Comparison of ENCODE assay signal across 3 cellular contexts in the genomic region with DNA sequence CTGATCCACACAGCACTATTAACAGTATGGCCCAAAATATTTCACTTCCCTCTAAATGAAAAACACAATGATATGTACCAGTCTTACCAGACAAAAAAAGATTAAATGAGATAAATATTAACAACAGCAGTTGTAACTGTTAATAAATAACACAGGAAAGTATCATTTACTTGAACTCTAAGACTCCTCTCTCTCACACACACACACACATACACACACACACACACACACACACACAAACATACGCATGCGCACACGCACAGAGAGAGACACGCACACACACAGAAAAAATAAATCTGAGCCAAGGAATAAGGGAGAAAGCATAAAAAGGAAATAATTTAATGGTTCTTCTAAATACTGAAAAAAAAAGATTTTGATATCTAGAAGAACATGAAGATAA.
TF ChIP-seq lines count a peak whose summit lies in the region.

No MANE protein-coding gene starts in this region.

TF ChIP-seq in IMR-90, 13 proteins besides CTCF, POLR2A, EP300 and RAD21:
- TF ChIP-seq RCOR1 (IDR thresholded peaks at IDR 0.05; ENCODE audit: insufficient replicate concordance, low read length) = no peak
- no peak for TF ChIP-seq FOS (IDR thresholded peaks at IDR 0.05; ENCODE audit: low read depth, low read length)
- TF ChIP-seq BHLHE40 (IDR thresholded peaks at IDR 0.05; ENCODE audit: low read depth, low read length) = no peak
- TF ChIP-seq CHD1 (IDR thresholded peaks at IDR 0.05; ENCODE audit: low read depth, low read length) = no peak
- TF ChIP-seq, protein P1, sequence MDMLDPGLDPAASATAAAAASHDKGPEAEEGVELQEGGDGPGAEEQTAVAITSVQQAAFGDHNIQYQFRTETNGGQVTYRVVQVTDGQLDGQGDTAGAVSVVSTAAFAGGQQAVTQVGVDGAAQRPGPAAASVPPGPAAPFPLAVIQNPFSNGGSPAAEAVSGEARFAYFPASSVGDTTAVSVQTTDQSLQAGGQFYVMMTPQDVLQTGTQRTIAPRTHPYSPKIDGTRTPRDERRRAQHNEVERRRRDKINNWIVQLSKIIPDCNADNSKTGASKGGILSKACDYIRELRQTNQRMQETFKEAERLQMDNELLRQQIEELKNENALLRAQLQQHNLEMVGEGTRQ (IDR thresholded peaks at IDR 0.05; ENCODE audit: low read depth, low read length) = no peak
- TF ChIP-seq MXI1 (IDR thresholded peaks at IDR 0.05; ENCODE audit: borderline replicate concordance, low read depth, low read length) = no peak
- TF ChIP-seq CEBPB (IDR thresholded peaks at IDR 0.05; ENCODE audit: low read depth, low read length) = no peak
- TF ChIP-seq, protein P2, sequence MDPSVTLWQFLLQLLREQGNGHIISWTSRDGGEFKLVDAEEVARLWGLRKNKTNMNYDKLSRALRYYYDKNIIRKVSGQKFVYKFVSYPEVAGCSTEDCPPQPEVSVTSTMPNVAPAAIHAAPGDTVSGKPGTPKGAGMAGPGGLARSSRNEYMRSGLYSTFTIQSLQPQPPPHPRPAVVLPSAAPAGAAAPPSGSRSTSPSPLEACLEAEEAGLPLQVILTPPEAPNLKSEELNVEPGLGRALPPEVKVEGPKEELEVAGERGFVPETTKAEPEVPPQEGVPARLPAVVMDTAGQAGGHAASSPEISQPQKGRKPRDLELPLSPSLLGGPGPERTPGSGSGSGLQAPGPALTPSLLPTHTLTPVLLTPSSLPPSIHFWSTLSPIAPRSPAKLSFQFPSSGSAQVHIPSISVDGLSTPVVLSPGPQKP (IDR thresholded peaks at IDR 0.05; ENCODE audit: borderline replicate concordance, low read depth, low read length) = no peak
- no peak for TF ChIP-seq SMC3 (IDR thresholded peaks at IDR 0.05; ENCODE audit: low read depth, low read length)
- no peak for TF ChIP-seq RFX5 (IDR thresholded peaks at IDR 0.05; ENCODE audit: low read depth, low read length)
- TF ChIP-seq MAFK (IDR thresholded peaks at IDR 0.05; ENCODE audit: low read depth, low read length) = no peak
- TF ChIP-seq NFE2L2 (IDR thresholded peaks at IDR 0.05; ENCODE audit: low read depth, low read length) = no peak
- no peak for TF ChIP-seq MAZ (IDR thresholded peaks at IDR 0.05; ENCODE audit: borderline replicate concordance, low read depth, low read length)

TF ChIP-seq in WTC11, 78 proteins besides CTCF, POLR2A, EP300 and RAD21 (continues in another document):
- no peak for TF ChIP-seq ETV6 (CRISPR knock-in tag; IDR thresholded peaks at IDR 0.05)
- TF ChIP-seq KAT7 (CRISPR knock-in tag; IDR thresholded peaks at IDR 0.05; ENCODE audit: borderline replicate concordance) = no peak
- TF ChIP-seq TCF7 (CRISPR knock-in tag; IDR thresholded peaks at IDR 0.05; ENCODE audit: low read depth) = no peak
- TF ChIP-seq GABPB1 (CRISPR knock-in tag; IDR thresholded peaks at IDR 0.05) = no peak
- no peak for TF ChIP-seq IRF2 (CRISPR knock-in tag; IDR thresholded peaks at IDR 0.05; ENCODE audit: borderline replicate concordance, low read depth)
- no peak for TF ChIP-seq CDX4 (CRISPR knock-in tag; IDR thresholded peaks at IDR 0.05; ENCODE audit: borderline replicate concordance)
- no peak for TF ChIP-seq E2F1 (CRISPR knock-in tag; IDR thresholded peaks at IDR 0.05)
- no peak for TF ChIP-seq ESRRA (CRISPR knock-in tag; IDR thresholded peaks at IDR 0.05; ENCODE audit: borderline replicate concordance)
- TF ChIP-seq IRF1 (CRISPR knock-in tag; IDR thresholded peaks at IDR 0.05) = no peak
- TF ChIP-seq ZNF138 (CRISPR knock-in tag; conservative IDR thresholded peaks at IDR 0.05) = no peak
- TF ChIP-seq OVOL2 (CRISPR knock-in tag; IDR thresholded peaks at IDR 0.05; ENCODE audit: borderline replicate concordance) = no peak
- TF ChIP-seq, protein P3, sequence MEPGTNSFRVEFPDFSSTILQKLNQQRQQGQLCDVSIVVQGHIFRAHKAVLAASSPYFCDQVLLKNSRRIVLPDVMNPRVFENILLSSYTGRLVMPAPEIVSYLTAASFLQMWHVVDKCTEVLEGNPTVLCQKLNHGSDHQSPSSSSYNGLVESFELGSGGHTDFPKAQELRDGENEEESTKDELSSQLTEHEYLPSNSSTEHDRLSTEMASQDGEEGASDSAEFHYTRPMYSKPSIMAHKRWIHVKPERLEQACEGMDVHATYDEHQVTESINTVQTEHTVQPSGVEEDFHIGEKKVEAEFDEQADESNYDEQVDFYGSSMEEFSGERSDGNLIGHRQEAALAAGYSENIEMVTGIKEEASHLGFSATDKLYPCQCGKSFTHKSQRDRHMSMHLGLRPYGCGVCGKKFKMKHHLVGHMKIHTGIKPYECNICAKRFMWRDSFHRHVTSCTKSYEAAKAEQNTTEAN (CRISPR knock-in tag; IDR thresholded peaks at IDR 0.05) = no peak
- TF ChIP-seq GRHL2 (CRISPR knock-in tag; IDR thresholded peaks at IDR 0.05; ENCODE audit: insufficient replicate concordance, severe bottlenecking) = no peak
- no peak for TF ChIP-seq SP1 (CRISPR knock-in tag; conservative IDR thresholded peaks at IDR 0.05)
- no peak for TF ChIP-seq E2F4 (CRISPR knock-in tag; IDR thresholded peaks at IDR 0.05; ENCODE audit: borderline replicate concordance, low read depth)
- TF ChIP-seq JUN (CRISPR knock-in tag; IDR thresholded peaks at IDR 0.05) = no peak
- no peak for TF ChIP-seq RORB (CRISPR knock-in tag; IDR thresholded peaks at IDR 0.05)
- TF ChIP-seq ZNF671 (CRISPR knock-in tag; IDR thresholded peaks at IDR 0.05) = no peak
- TF ChIP-seq ATF1 (CRISPR knock-in tag; IDR thresholded peaks at IDR 0.05) = no peak

TF ChIP-seq in HEK293T, 16 proteins besides CTCF, POLR2A, EP300 and RAD21:
- TF ChIP-seq ARNT (IDR thresholded peaks at IDR 0.05) (no peak), SP1 (IDR thresholded peaks at IDR 0.05) (no peak), FOXM1 (IDR thresholded peaks at IDR 0.05; ENCODE audit: borderline replicate concordance) (no peak)
- TF ChIP-seq, protein P4, sequence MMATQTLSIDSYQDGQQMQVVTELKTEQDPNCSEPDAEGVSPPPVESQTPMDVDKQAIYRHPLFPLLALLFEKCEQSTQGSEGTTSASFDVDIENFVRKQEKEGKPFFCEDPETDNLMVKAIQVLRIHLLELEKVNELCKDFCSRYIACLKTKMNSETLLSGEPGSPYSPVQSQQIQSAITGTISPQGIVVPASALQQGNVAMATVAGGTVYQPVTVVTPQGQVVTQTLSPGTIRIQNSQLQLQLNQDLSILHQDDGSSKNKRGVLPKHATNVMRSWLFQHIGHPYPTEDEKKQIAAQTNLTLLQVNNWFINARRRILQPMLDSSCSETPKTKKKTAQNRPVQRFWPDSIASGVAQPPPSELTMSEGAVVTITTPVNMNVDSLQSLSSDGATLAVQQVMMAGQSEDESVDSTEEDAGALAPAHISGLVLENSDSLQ (IDR thresholded peaks at IDR 0.05) = no peak
